ENCODE assay signal across 8 cellular contexts in the genomic region with DNA sequence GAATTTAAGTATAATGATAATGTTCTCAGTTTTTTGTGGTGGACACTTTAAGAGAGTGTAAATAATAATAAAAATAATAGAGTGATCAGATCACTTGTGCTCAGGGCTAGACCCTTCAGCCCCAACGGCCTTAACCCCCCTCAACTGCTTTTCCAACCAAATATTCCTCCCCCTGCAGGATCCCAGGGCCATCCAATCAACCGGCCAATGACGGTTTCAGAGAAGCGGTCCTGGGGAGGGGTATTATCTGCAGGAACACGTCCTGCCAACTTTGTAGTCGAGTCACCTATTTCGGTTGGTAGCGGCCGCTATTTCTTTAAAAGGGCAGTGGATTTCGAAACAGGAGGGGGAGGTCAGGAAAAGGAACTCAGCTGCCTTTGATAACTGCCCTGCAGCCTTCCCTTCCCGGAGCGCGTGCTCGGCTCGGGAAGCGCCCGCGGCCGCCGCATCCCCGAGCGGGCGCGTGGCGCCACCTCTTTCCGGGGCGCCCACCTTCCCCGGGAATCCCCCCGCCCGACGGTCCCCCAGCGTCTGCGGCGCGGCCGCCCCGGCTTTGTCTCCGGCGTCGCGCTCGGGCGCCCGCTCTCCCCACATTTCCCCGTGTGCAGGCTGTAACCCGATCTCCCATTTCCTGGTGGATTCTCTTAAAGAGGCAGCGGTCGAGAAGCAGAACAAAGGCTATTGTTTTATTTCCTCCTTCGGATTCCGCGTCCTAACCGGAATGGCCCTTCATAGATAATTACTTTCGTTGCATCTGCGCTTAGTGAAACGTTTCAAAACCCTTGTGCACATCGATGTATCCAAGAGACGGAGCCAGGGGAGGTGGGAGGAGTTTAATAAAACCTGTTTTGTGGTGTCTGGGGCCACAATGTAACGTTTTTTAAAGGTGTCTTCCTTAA. TPM values are rescaled to one million over a fixed set of nuclear protein-coding genes. Genes with fewer than 3 reads are reported as not detected.
A peak's percentile ranks its signal among the peaks of the same experiment; 100 is the strongest.
DNase-seq lines count a peak whose midpoint lies in the region; ATAC-seq and TF ChIP-seq lines count a peak whose summit lies in the region.

No MANE protein-coding gene starts in this region.

- H3K9me3 Mint-ChIP-seq in T-helper 2 cell treated with Interferon-gamma antibody and Interleukin-4, amounts not matched to agents 5 μg/mL and 100 μg/mL, for 36 hours, result no peaks in the 10 kb centered on the region

- H3K9me3 ChIP-seq in hepatocyte (ENCODE audit: low read depth), result no peaks in the 10 kb centered on the region

- peak; percentile 47 for ATAC-seq in GM18498 (IDR thresholded peaks at IDR 0.05; ENCODE audit: unreplicated experiment)
- ATAC-seq in HG02852 (IDR thresholded peaks at IDR 0.05; ENCODE audit: unreplicated experiment), result peak; percentile 34

- H3K4me3 Mint-ChIP-seq in T-helper 2 cell treated with Interferon-gamma antibody and Interleukin-4, amounts not matched to agents 5 μg/mL and 100 μg/mL, for 36 hours, result peak overlapping the region; percentile 95

- peak overlapping the region; percentile 77 for H3K4me2 ChIP-seq in hepatocyte

- H3K27ac Mint-ChIP-seq in T-helper 2 cell treated with Interferon-gamma antibody and Interleukin-4, amounts not matched to agents 5 μg/mL and 100 μg/mL, for 36 hours, result peak overlapping the region; percentile 93

- peaks cover 4% of the 10 kb centered on the region for H3K27me3 Mint-ChIP-seq in T-helper 2 cell treated with Interferon-gamma antibody and Interleukin-4, amounts not matched to agents 5 μg/mL and 100 μg/mL, for 36 hours (ENCODE audit: low read depth)

- H3K36me3 Mint-ChIP-seq in T-helper 2 cell treated with Interferon-gamma antibody and Interleukin-4, amounts not matched to agents 5 μg/mL and 100 μg/mL, for 36 hours (ENCODE audit: low read depth), result peaks cover 2% of the 10 kb centered on the region

- DNase-seq in NCI-H146 (lab: John Stamatoyannopoulos, UW) (peak; percentile 96), astrocyte of the cerebellum (ENCODE audit: low read depth) (peak; percentile 54), hepatocyte (ENCODE audit: low spot score) (peak; percentile 83), retinal pigment epithelial cell (ENCODE audit: low read depth) (peak; percentile 40), GM19240 (ENCODE audit: insufficient read length, low spot score) (no peak)
- peak; percentile 68 for DNase-seq in T-helper 2 cell treated with Interferon-gamma antibody and Interleukin-4, amounts not matched to agents 5 μg/mL and 100 μg/mL, for 36 hours (ENCODE audit: low spot score)

- TF ChIP-seq CTCF in astrocyte of the cerebellum (IDR thresholded peaks at IDR 0.05; ENCODE audit: low read depth, low read length, missing control alignments) (no peak), hepatocyte (IDR thresholded peaks at IDR 0.05; ENCODE audit: poor library complexity) (no peak), retinal pigment epithelial cell (conservative IDR thresholded peaks at IDR 0.05; ENCODE audit: low read depth, low read length) (no peak)

- peaks cover 26% of the 10 kb centered on the region for H3K4me1 Mint-ChIP-seq in T-helper 2 cell treated with Interferon-gamma antibody and Interleukin-4, amounts not matched to agents 5 μg/mL and 100 μg/mL, for 36 hours (ENCODE audit: low read depth)

- H3K79me2 ChIP-seq in hepatocyte, result peaks cover 35% of the 10 kb centered on the region

- H4K20me1 ChIP-seq in hepatocyte (ENCODE audit: insufficient read depth, poor library complexity, severe bottlenecking), result no peaks in the 10 kb centered on the region

- H3K4me1 ChIP-seq in hepatocyte (ENCODE audit: insufficient read depth), result peaks cover 10% of the 10 kb centered on the region

- in situ Hi-C loops in astrocyte of the cerebellum (cut with HindIII; ENCODE audit: low sequenced_read_pairs), result no loop called here

- H3K27ac ChIP-seq in hepatocyte, result peak overlapping the region; percentile 97

- no peaks in the 10 kb centered on the region for H3K36me3 ChIP-seq in hepatocyte (replicated peaks; ENCODE audit: insufficient read depth, low read depth)

- WGBS in hepatocyte (ENCODE audit: low lambda C conversion rate, missing lambda C conversion rate), result under 1% methylated on average over 44 of the region's 58 CpGs

- peak overlapping the region; percentile 88 for H2AFZ ChIP-seq in hepatocyte

- H3K4me3 ChIP-seq in astrocyte of the cerebellum (ENCODE audit: low read depth, low read length) (peak overlapping the region; percentile 90), hepatocyte (peak overlapping the region; percentile 39), retinal pigment epithelial cell (ENCODE audit: low read length) (peak overlapping the region; percentile 94)

- no peaks in the 10 kb centered on the region for H3K27me3 ChIP-seq in hepatocyte

- no peaks in the 10 kb centered on the region for H3K9me2 ChIP-seq in hepatocyte (replicated peaks; ENCODE audit: insufficient read depth)

RNA-seq across cellular contexts. Expression of gene ETV6, which starts 0.7 kb away (rescaled TPM):
- total RNA-seq in hepatocyte, result 8.0 and 8.8 TPM in 2 replicates
- 9.7 and 11.9 TPM in 2 replicates for polyA plus RNA-seq in hepatocyte

Comparison
In these comparisons a context has a peak if more than half of its experiments do, and no peak if none do; other contexts are left out.
1. H3K4me3 ChIP-seq: peak in every context shown above with its lines; median percentile 94 in retinal pigment epithelial cell; 90 in astrocyte of the cerebellum; 39 in hepatocyte.